8 cellular contexts compared by ENCODE assay signal in the genomic region with DNA sequence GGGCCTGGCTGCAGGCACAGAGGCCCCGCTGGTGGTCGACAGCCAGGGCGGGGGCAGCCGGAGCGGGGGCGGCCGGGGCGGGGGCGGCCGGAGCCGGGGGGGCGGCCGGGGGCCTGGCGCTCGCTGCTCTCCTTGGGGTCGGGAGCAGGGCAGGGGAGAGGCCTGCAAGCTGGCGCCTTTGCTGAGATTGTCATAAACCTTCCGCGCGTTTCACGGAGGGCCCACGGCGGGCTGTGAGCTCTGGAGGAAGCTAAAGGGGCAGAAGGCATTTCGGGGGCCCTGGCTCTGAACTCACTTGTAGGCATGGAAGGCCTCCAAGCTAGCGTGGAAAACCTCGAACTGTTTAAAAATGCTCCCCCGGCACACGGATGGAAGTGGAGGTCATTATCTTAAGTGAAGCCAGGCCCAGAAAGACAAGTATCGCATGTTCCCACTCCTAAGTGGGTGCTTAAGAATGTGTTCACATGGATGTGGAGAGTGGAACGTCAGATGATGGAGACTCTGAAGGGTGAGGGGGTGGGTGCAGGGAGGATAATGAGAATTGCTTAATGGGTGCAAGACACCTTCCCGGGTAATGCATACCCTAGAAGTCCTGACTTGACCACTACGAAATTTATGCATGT. TPM values are rescaled to one million over a fixed set of nuclear protein-coding genes. Genes with fewer than 3 reads are reported as not detected.
DNase-seq lines count a peak whose midpoint lies in the region; ATAC-seq and TF ChIP-seq lines count a peak whose summit lies in the region.

No MANE protein-coding gene starts in this region.

- peak overlapping the region; percentile 87 for H3K4me2 ChIP-seq in BLaER1

- H3K9me3 ChIP-seq in BLaER1, result no peaks in the 10 kb centered on the region

- no peaks in the 10 kb centered on the region for H3K9me3 Mint-ChIP-seq in endothelial cell (ENCODE audit: unreplicated experiment)
- no peaks in the 10 kb centered on the region for H3K9me3 Mint-ChIP-seq in naive thymus-derived CD8-positive, alpha-beta T cell

- 0 out of 2 replicates have a peak, but pooled peaks cover 7% of the 10 kb centered on the region for H4K20me1 ChIP-seq in BLaER1

- H3K9ac ChIP-seq in BLaER1, result peak overlapping the region; percentile 93

- peaks cover 54% of the 10 kb centered on the region for H3K4me1 ChIP-seq in BLaER1

- peak; percentile 11 for ATAC-seq in GM21576 (IDR thresholded peaks at IDR 0.05; ENCODE audit: unreplicated experiment)
- ATAC-seq in naive thymus-derived CD8-positive, alpha-beta T cell, result peak; percentile 28
- no peak for ATAC-seq in GM18873 (IDR thresholded peaks at IDR 0.05; ENCODE audit: low FRiP score, unreplicated experiment)

- H3K4me3 Mint-ChIP-seq in endothelial cell (ENCODE audit: unreplicated experiment), result peak overlapping the region; percentile 89
- H3K4me3 Mint-ChIP-seq in naive thymus-derived CD8-positive, alpha-beta T cell, result peak overlapping the region; percentile 54 to 85 (median 76)

- DNase-seq in RKO (ENCODE audit: low spot score), result peak; percentile 34
- no peak for DNase-seq in endothelial cell (ENCODE audit: low spot score)
- peak in 5 of 10 donors; percentile 6 to 28 (median 9) for DNase-seq in naive thymus-derived CD8-positive, alpha-beta T cell
- no peak for DNase-seq in epidermal melanocyte (ENCODE audit: insufficient read length, low spot score)
- no peak for DNase-seq in central memory CD4-positive, alpha-beta T cell

- TF ChIP-seq CTCF in endothelial cell (IDR thresholded peaks at IDR 0.05; ENCODE audit: unreplicated experiment), result no peak

- peak overlapping the region; percentile 73 for H3K4me3 ChIP-seq in BLaER1

- peaks cover 3% of the 10 kb centered on the region for H3K27me3 Mint-ChIP-seq in endothelial cell (ENCODE audit: unreplicated experiment)
- peaks cover 6 to 13% (median 8%) of the 10 kb centered on the region in 5 donors for H3K27me3 Mint-ChIP-seq in naive thymus-derived CD8-positive, alpha-beta T cell

- H3K27ac ChIP-seq in BLaER1, result peak overlapping the region; percentile 96

- H3K27me3 ChIP-seq in BLaER1, result no peaks in the 10 kb centered on the region

- peaks cover 13% of the 10 kb centered on the region for H3K36me3 ChIP-seq in BLaER1

- peaks cover 6% of the 10 kb centered on the region for H3K4me1 Mint-ChIP-seq in endothelial cell (ENCODE audit: unreplicated experiment)
- peaks cover 8 to 22% (median 20%) of the 10 kb centered on the region in 4 donors for H3K4me1 Mint-ChIP-seq in naive thymus-derived CD8-positive, alpha-beta T cell

- H3K27ac Mint-ChIP-seq in endothelial cell (ENCODE audit: unreplicated experiment), result no peak overlapping the region
- H3K27ac Mint-ChIP-seq in naive thymus-derived CD8-positive, alpha-beta T cell, result peak overlapping the region in 8 of 10 donors; percentile 25 to 58 (median 50)

- POLR2A ChIA-PET in naive thymus-derived CD8-positive, alpha-beta T cell (lab: Charles Lee), result interaction anchor here (0.6 to 3.3 kb wide), 4 partner anchors 31 to 729 kb away, joined by 4 to 25 read pairs (median 6); a partner anchor contains a TSS

- no peaks in the 10 kb centered on the region for H3K36me3 Mint-ChIP-seq in endothelial cell (ENCODE audit: low read depth, unreplicated experiment)
- no peaks in the 10 kb centered on the region for H3K36me3 Mint-ChIP-seq in naive thymus-derived CD8-positive, alpha-beta T cell

RNA-seq across cellular contexts. Expression of a gene that starts 0.6 kb away (rescaled TPM):
- total RNA-seq in endothelial cell (ENCODE audit: unreplicated experiment), result 1.5 TPM
- total RNA-seq in naive thymus-derived CD8-positive, alpha-beta T cell, result 1 to 10 TPM; 1.9 to 2.8 TPM
- under 1 TPM in 2 of 3 donors, not detected in 1; 0.12 to 0.79 TPM for polyA plus RNA-seq in naive thymus-derived CD8-positive, alpha-beta T cell

RNA-seq across cellular contexts. Expression of a gene that starts 31.3 kb away (rescaled TPM):
- 47.7 TPM for total RNA-seq in endothelial cell (ENCODE audit: unreplicated experiment)
- 10 to 100 TPM; 37.7 to 41.2 TPM for total RNA-seq in naive thymus-derived CD8-positive, alpha-beta T cell
- 10 to 100 TPM; 27.0 to 42.1 (median 37.2) TPM for polyA plus RNA-seq in naive thymus-derived CD8-positive, alpha-beta T cell
